In genomic region chrX:47146121-47146935, GRCh38 we compare ENCODE assay signal across 8 cellular contexts. TPM values are rescaled to one million over a fixed set of nuclear protein-coding genes. Genes with fewer than 3 reads are reported as not detected.
DNase-seq lines count a peak whose midpoint lies in the region; ATAC-seq, FAIRE-seq and TF ChIP-seq lines count a peak whose summit lies in the region.

No MANE protein-coding gene starts in this region.

- H3K4me3 ChIP-seq in SJCRH30 (peak overlapping the region; percentile 92), fibroblast of villous mesenchyme (ENCODE audit: low read depth, low read length) (peak overlapping the region; percentile 81), skeletal muscle cell (ENCODE audit: low read depth, low read length) (peak overlapping the region; percentile 70)

- no peaks in the 10 kb centered on the region for H3K9me3 ChIP-seq in SJCRH30 (replicated peaks)

- DNase-seq in NCI-H2107 treated with DMSO at 0.1 percent for 48 hours (lab: John Stamatoyannopoulos, UW; ENCODE audit: unreplicated experiment) (peak; percentile 32), NCI-H2107 (lab: John Stamatoyannopoulos, UW) (no peak), SJCRH30 (peak; percentile 59 to 65), fibroblast of villous mesenchyme (ENCODE audit: low read depth) (no peak), skeletal muscle cell (ENCODE audit: low read depth) (no peak), GM03348 (ENCODE audit: low spot score) (no peak), D721Med (ENCODE audit: insufficient read length, low spot score) (no peak)

- FAIRE-seq in D721Med (lab: Jason Lieb, UNC), result no peak

- ATAC-seq in HG02884 (IDR thresholded peaks at IDR 0.05; ENCODE audit: unreplicated experiment), result no peak

- no peaks in the 10 kb centered on the region for H3K36me3 ChIP-seq in SJCRH30

- no peak for TF ChIP-seq CTCF in fibroblast of villous mesenchyme (IDR thresholded peaks at IDR 0.05; ENCODE audit: insufficient read depth, low read depth, low read length)
- no peak for TF ChIP-seq CTCF in D721Med (IDR thresholded peaks at IDR 0.05; ENCODE audit: insufficient read depth, missing control alignments)

- H3K27me3 ChIP-seq in SJCRH30, result no peaks in the 10 kb centered on the region

- no peaks in the 10 kb centered on the region for H3K4me1 ChIP-seq in SJCRH30

- H3K27ac ChIP-seq in SJCRH30, result no peak overlapping the region

RNA-seq across cellular contexts. Expression of gene RBM10, which starts 1.3 kb away (rescaled TPM):
- total RNA-seq in SJCRH30 (2014; rRNA removed; shearing (Covaris generic)), result 51.7 and 52.3 TPM in 2 replicates
- total RNA-seq in fibroblast of villous mesenchyme, result 39.6 and 49.2 TPM in 2 replicates

RNA-seq across cellular contexts. Expression of gene NDUFB11, which starts 1.8 kb away (rescaled TPM):
- total RNA-seq in SJCRH30 (2014; rRNA removed; shearing (Covaris generic)), result 92.7 and 122 TPM in 2 replicates
- total RNA-seq in fibroblast of villous mesenchyme, result 55.3 and 83.1 TPM in 2 replicates

RNA-seq across cellular contexts. Expression of gene UBA1, which starts 47.3 kb away (rescaled TPM):
- 152 and 158 TPM in 2 replicates for total RNA-seq in SJCRH30 (2014; rRNA removed; shearing (Covaris generic))
- 189 and 212 TPM in 2 replicates for total RNA-seq in fibroblast of villous mesenchyme

Comparison
In these comparisons a context has a peak if more than half of its experiments do, and no peak if none do; other contexts are left out.
1. DNase-seq: peak in NCI-H2107 treated with DMSO at 0.1 percent for 48 hours (single experiment) and SJCRH30 (2 of 2); none in NCI-H2107 (single experiment), fibroblast of villous mesenchyme (single experiment), skeletal muscle cell (single experiment), GM03348 (single experiment) and D721Med (single experiment).
2. Peak in every context shown above with its lines, with median percentiles within 50 percentile points of each other: H3K4me3 ChIP-seq.